Comparison of ENCODE assay signal across 16 cellular contexts in genomic region chr1:183300828-183301227, GRCh38.
DNase-seq lines count a peak whose midpoint lies in the region; ATAC-seq and TF ChIP-seq lines count a peak whose summit lies in the region.
"Had no signal": no experiment of that assay in that cellular context is flagged by ENCODE, and none has a peak within 500 bp of the region (broad histone marks: within the 10 kb centered on the region; RNA-seq: fewer than 3 reads in every experiment).

No MANE protein-coding gene starts in this region.

- H2AK9ac ChIP-seq in IMR-90 (replicated peaks; ENCODE audit: low read depth, low read length, poor library complexity) = no peak overlapping the region

- DNase-seq in heart right ventricle (no peak), cardiac septum (ENCODE audit: low spot score) (no peak), IMR-90 (no peak), mesendoderm (no peak), tibial artery (no peak), left lung (no peak), kidney tubule cell (ENCODE audit: low spot score) (no peak)
- DNase-seq: 8988T; Calu3; CD4-positive, alpha-beta T cell; DMS153; DMS79 treated with DMSO at 0.1 percent for 48 hours; EL; HCEC 1CT; HFFc6; KBM-7 had no signal

- H2BK15ac ChIP-seq in IMR-90 (ENCODE audit: low read depth, low read length) (no peak overlapping the region), mesendoderm (replicated peaks; ENCODE audit: low read depth) (no peak overlapping the region)

- H3K36me3 ChIP-seq in heart right ventricle (no peaks in the 10 kb centered on the region), IMR-90 (ENCODE audit: control insufficient read depth, insufficient read depth, low read length) (no peaks in the 10 kb centered on the region), mesendoderm (ENCODE audit: control insufficient read depth, insufficient read depth, low read length) (no peaks in the 10 kb centered on the region), tibial artery (no peaks in the 10 kb centered on the region), left lung (no peaks in the 10 kb centered on the region)

- H3K56ac ChIP-seq in IMR-90 (ENCODE audit: extremely low read depth, insufficient read depth, low read length) = no peak overlapping the region
- H3K56ac ChIP-seq in mesendoderm (ENCODE audit: low read length) = no peak overlapping the region

- TF ChIP-seq CTCF in heart right ventricle (IDR thresholded peaks at IDR 0.05) = no peak
- TF ChIP-seq CTCF in IMR-90 (conservative IDR thresholded peaks at IDR 0.05; ENCODE audit: low read depth, low read length) = no peak
- no peak for TF ChIP-seq CTCF in tibial artery (IDR thresholded peaks at IDR 0.05)
- TF ChIP-seq CTCF in left lung (IDR thresholded peaks at IDR 0.05) = no peak

- H3K9me1 ChIP-seq in IMR-90 (ENCODE audit: insufficient read depth, low read length) = peaks cover 8% of the 10 kb centered on the region

- BruUV-seq in IMR-90 (replicated peaks; lab: Mats Ljungman, UMichigan) = no TSS peak

- H2BK20ac ChIP-seq in IMR-90 (ENCODE audit: low read depth, low read length) = no peak overlapping the region

- no peak overlapping the region for H2AK5ac ChIP-seq in IMR-90 (ENCODE audit: low read depth, low read length)
- H2AK5ac ChIP-seq in mesendoderm (ENCODE audit: low read length) = no peak overlapping the region

- H3K4me2 ChIP-seq in IMR-90 (ENCODE audit: low read depth, low read length) (no peak overlapping the region), mesendoderm (ENCODE audit: low read length) (no peak overlapping the region)

- H3K18ac ChIP-seq in IMR-90 (ENCODE audit: low read depth, low read length) (no peak overlapping the region), mesendoderm (ENCODE audit: low read length) (no peak overlapping the region)

- no peak overlapping the region for H3K14ac ChIP-seq in IMR-90 (replicated peaks; ENCODE audit: low read depth, low read length)

- H2BK120ac ChIP-seq in IMR-90 (ENCODE audit: low read depth, low read length) (no peak overlapping the region), mesendoderm (ENCODE audit: low read depth, low read length) (no peak overlapping the region)

- H3K4ac ChIP-seq in IMR-90 (ENCODE audit: low read depth, low read length) (no peak overlapping the region), mesendoderm (ENCODE audit: low read depth, low read length) (no peak overlapping the region)

- H4K5ac ChIP-seq in IMR-90 (ENCODE audit: low read depth, low read length) (no peak overlapping the region), mesendoderm (ENCODE audit: low read length) (no peak overlapping the region)

- in situ Hi-C loops in IMR-90 (cut with MboI; ENCODE audit: low sequenced_read_pairs) = no loop called here

- H3K23ac ChIP-seq in IMR-90 (ENCODE audit: low read depth, low read length) (no peak overlapping the region), mesendoderm (ENCODE audit: low read length) (no peak overlapping the region)

- peak overlapping the region in 7 of 10 donors; percentile 32 to 88 (median 56) for H3K27ac ChIP-seq in heart right ventricle
- no peak overlapping the region for H3K27ac ChIP-seq in IMR-90 (ENCODE audit: insufficient read depth, low read length)
- H3K27ac ChIP-seq in mesendoderm (ENCODE audit: low read depth, low read length) = no peak overlapping the region
- H3K27ac ChIP-seq in tibial artery = peak overlapping the region; percentile 72 to 78
- H3K27ac ChIP-seq in left lung = no peak overlapping the region

- H2BK5ac ChIP-seq in IMR-90 (ENCODE audit: low read depth, low read length, poor library complexity, severe bottlenecking) = no peak overlapping the region
- H2BK5ac ChIP-seq in mesendoderm (ENCODE audit: low read length) = peak overlapping the region; percentile 26

- peak in 1 of 8 donors; percentile 11 for ATAC-seq in heart right ventricle
- ATAC-seq in IMR-90 (ENCODE audit: low read depth) = no peak
- no peak for ATAC-seq in left lung

- no peak for TF ChIP-seq RAD21 in IMR-90 (IDR thresholded peaks at IDR 0.05; ENCODE audit: low read length)

- H3K4me1 ChIP-seq in heart right ventricle (peaks cover 5 to 52% (median 42%) of the 10 kb centered on the region in 9 donors), IMR-90 (ENCODE audit: control insufficient read depth, insufficient read depth, low read length) (0 out of 2 replicates have a peak, but pooled peaks cover 2% of the 10 kb centered on the region), mesendoderm (ENCODE audit: control insufficient read depth, low read depth, low read length) (peaks cover 13% of the 10 kb centered on the region), tibial artery (peaks cover 0 to 64% (median 38%) of the 10 kb centered on the region in 4 donors), left lung (no peaks in the 10 kb centered on the region)

- CTCF ChIA-PET in IMR-90 (lab: Yijun Ruan, JAX) = interaction anchor here (0.9 kb wide), 1 partner anchor 346 kb away, joined by 3 read pairs; no protein-coding TSS in a partner anchor

- H3K79me1 ChIP-seq in IMR-90 (ENCODE audit: low read depth in 1 of 2, low read length in 2 of 2) (no peaks in the 10 kb centered on the region), mesendoderm (ENCODE audit: low read length) (no peaks in the 10 kb centered on the region)

- H2AFZ ChIP-seq in IMR-90 (replicated peaks; ENCODE audit: low read length, poor library complexity) = no peak overlapping the region

- H3K9me3 ChIP-seq in heart right ventricle (peaks cover 0 to 8% (median 0%) of the 10 kb centered on the region in 11 donors), IMR-90 (ENCODE audit: control insufficient read depth, insufficient read depth, low read length) (no peaks in the 10 kb centered on the region), tibial artery (no peaks in the 10 kb centered on the region), left lung (no peaks in the 10 kb centered on the region)

- H4K20me1 ChIP-seq in IMR-90 (ENCODE audit: insufficient read depth, low read length) = no peaks in the 10 kb centered on the region

- POLR2A ChIA-PET in IMR-90 (lab: Charles Lee; ENCODE audit: unreplicated experiment) = no interaction called here

- no peak overlapping the region for H3K4me3 ChIP-seq in heart right ventricle
- H3K4me3 ChIP-seq in IMR-90 (ENCODE audit: insufficient read depth, low read depth, low read length) = no peak overlapping the region
- no peak overlapping the region for H3K4me3 ChIP-seq in mesendoderm (ENCODE audit: low read length)
- no peak overlapping the region for H3K4me3 ChIP-seq in tibial artery
- no peak overlapping the region for H3K4me3 ChIP-seq in left lung

- dilution Hi-C loops in IMR-90 (cut with HindIII; ENCODE audit: low sequenced_read_pairs, unreplicated experiment) = no loop called here

- no peak overlapping the region for H4K8ac ChIP-seq in IMR-90 (ENCODE audit: low read depth in 2 of 2, low read length in 2 of 2)
- H4K8ac ChIP-seq in mesendoderm (ENCODE audit: low read depth, low read length) = no peak overlapping the region

- 100% methylated on average over 1 of the region's 1 CpG for WGBS in heart right ventricle, 2 donors
- WGBS in IMR-90 (ENCODE audit: extremely low coverage in 2 of 2, insufficient read length in 1 of 2), 2 experiments = no CpG with 5 or more reads among the region's 1 CpG
- WGBS in mesendoderm (ENCODE audit: extremely low coverage, insufficient coverage, low lambda C conversion rate) = no CpG with 5 or more reads among the region's 1 CpG

- H3K79me2 ChIP-seq in mesendoderm (ENCODE audit: control insufficient read depth, insufficient read depth, low read length) = no peaks in the 10 kb centered on the region

- no peak overlapping the region for H4K91ac ChIP-seq in IMR-90 (ENCODE audit: insufficient read depth, low read depth, low read length)

- H3K27me3 ChIP-seq in heart right ventricle (no peaks in the 10 kb centered on the region), IMR-90 (ENCODE audit: control insufficient read depth, insufficient read depth, low read length) (no peaks in the 10 kb centered on the region), mesendoderm (ENCODE audit: insufficient read depth, low read length, poor library complexity) (no peaks in the 10 kb centered on the region), tibial artery (no peaks in the 10 kb centered on the region), left lung (no peaks in the 10 kb centered on the region)

- TF ChIP-seq POLR2A in IMR-90 (IDR thresholded peaks at IDR 0.05; ENCODE audit: low read depth, low read length) = no peak

- intact Hi-C loops in heart right ventricle (cut with DNase I) (no loop called here), cardiac septum (cut with DNase I) (loop anchor here (2.0 kb wide), 1 partner anchor 14 kb away; no protein-coding TSS in a partner anchor), IMR-90 (cut with micrococcal nuclease) (no loop called here), tibial artery (cut with DNase I; ENCODE audit: low total_unique reads) (no loop called here), left lung (cut with DNase I) (no loop called here)

- H3K9ac ChIP-seq in IMR-90 (ENCODE audit: low read depth, low read length) = no peak overlapping the region
- no peak overlapping the region for H3K9ac ChIP-seq in mesendoderm (ENCODE audit: low read length)

TF ChIP-seq in IMR-90, 13 proteins besides CTCF, POLR2A, EP300 and RAD21:
- TF ChIP-seq MAFK (IDR thresholded peaks at IDR 0.05; ENCODE audit: low read depth, low read length) (peak; percentile 63), SMC3 (IDR thresholded peaks at IDR 0.05; ENCODE audit: low read depth, low read length) (no peak)

Comparison
In these comparisons a context has a peak if more than half of its experiments do, and no peak if none do; other contexts are left out.
1. H3K27ac ChIP-seq: peak in heart right ventricle (7 of 10) and tibial artery (2 of 2); none in IMR-90 (single experiment), mesendoderm (single experiment) and left lung (0 of 2).